In the genomic region with DNA sequence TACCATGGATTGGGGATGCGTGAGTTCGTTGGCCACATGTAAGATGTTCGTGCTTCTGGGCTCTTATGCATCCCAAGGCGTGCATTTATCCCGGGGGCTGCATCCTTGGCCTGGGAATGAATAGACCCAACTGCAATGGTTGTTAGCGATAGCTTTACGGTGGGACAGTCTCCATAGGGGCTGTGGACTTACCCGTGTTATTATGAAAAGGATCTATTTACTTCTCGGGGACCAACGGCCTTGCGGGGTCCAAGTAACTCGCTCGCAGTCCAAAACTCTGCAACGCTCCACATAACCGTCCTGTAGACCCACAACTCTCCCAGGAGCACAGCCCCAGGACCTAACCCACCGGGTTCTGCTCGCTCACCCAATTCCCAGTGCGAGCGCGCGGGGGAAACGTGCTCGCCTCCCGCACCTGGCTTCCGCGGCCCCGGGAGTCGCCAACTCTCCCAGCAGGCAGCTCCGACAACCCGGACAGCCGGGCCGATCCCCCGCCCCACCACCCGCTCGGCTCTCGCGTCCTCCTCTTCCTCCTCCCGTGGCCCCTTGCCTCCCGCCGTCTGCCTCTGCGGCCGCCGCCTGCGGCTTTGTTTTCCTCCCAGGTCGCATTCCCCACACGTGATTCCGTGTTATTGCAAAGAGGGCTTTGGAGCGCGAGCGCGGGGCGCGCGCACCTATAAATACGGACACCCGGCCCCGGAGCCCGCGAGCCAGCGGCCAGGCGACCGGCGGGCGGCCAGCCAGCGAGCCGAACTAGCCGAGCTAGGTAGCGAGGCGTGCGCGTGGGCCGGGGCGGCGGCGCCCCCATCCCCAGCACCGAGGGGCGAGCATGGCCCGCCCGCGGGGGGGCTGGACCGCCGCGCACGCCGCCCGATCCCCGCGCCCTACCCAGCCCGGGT, we compare ENCODE assay signal across 8 cellular contexts. TPM values are rescaled to one million over a fixed set of nuclear protein-coding genes. Genes with fewer than 3 reads are reported as not detected.
DNase-seq lines count a peak whose midpoint lies in the region; ATAC-seq, FAIRE-seq and TF ChIP-seq lines count a peak whose summit lies in the region.

A gene with protein sequence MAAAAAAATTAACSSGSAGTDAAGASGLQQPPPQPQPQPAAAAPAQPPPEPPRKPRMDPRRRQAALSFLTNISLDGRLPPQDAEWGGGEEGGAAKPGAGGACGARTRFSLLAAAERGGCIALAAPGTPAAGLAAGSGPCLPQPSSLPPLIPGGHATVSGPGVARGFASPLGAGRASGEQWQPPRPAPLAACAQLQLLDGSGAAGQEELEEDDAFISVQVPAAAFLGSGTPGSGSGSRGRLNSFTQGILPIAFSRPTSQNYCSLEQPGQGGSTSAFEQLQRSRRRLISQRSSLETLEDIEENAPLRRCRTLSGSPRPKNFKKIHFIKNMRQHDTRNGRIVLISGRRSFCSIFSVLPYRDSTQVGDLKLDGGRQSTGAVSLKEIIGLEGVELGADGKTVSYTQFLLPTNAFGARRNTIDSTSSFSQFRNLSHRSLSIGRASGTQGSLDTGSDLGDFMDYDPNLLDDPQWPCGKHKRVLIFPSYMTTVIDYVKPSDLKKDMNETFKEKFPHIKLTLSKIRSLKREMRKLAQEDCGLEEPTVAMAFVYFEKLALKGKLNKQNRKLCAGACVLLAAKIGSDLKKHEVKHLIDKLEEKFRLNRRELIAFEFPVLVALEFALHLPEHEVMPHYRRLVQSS (plus strand): TSS at position 706 of the 899 bp plus-strand sequence. CDS start 278 bp downstream, outside the sequence.

- H3K27me3 ChIP-seq in astrocyte (ENCODE audit: insufficient read depth, low read length) = no peaks in the 10 kb centered on the region

- H3K27ac ChIP-seq in 22Rv1 (peak within 1 kb of the TSS; percentile 90), astrocyte (ENCODE audit: low read depth, low read length) (peak within 1 kb of the TSS; percentile 21)

- no peaks in the 10 kb centered on the region for H3K36me3 ChIP-seq in astrocyte (ENCODE audit: insufficient read depth, low read length)

- peak within 1 kb of the TSS; percentile 97 for H3K4me2 ChIP-seq in astrocyte (ENCODE audit: low read length)

- H2AFZ ChIP-seq in astrocyte (ENCODE audit: low read depth, low read length) = peak within 1 kb of the TSS; percentile 79

- no peak for DNase-seq in GM12864 (ENCODE audit: low read depth)
- peak; percentile 52 for DNase-seq in RCC 7860 (ENCODE audit: low spot score)
- peak; percentile 43 for DNase-seq in astrocyte (ENCODE audit: low read depth)
- DNase-seq in hypothalamus (lab: John Stamatoyannopoulos, UW) = peak in 43 of 51 donors; percentile 2 to 79 (median 55)
- no peak for DNase-seq in pulmonary artery endothelial cell (ENCODE audit: low read depth, low spot score)
- DNase-seq in GM19238 (ENCODE audit: insufficient read length, low spot score) = no peak

- peak; percentile 25 for ATAC-seq in HG03108 (IDR thresholded peaks at IDR 0.05; ENCODE audit: unreplicated experiment)

- H3K79me2 ChIP-seq in astrocyte (ENCODE audit: insufficient read depth, low read length) = peaks cover 35% of the 10 kb centered on the region

- peak within 1 kb of the TSS; percentile 73 for H3K9ac ChIP-seq in astrocyte (ENCODE audit: low read length)

- no peak for FAIRE-seq in RCC 7860 (lab: Jason Lieb, UNC)
- FAIRE-seq in astrocyte (lab: Jason Lieb, UNC) = no peak

- peaks cover 11% of the 10 kb centered on the region for H3K4me1 Mint-ChIP-seq in astrocyte (ENCODE audit: low read depth, unreplicated experiment)

- no peaks in the 10 kb centered on the region for H3K27me3 Mint-ChIP-seq in astrocyte (ENCODE audit: low read depth, unreplicated experiment)

- H3K9me3 ChIP-seq in astrocyte (ENCODE audit: insufficient read depth, low read depth, low read length) = no peaks in the 10 kb centered on the region

- peaks cover 5% of the 10 kb centered on the region for H3K36me3 Mint-ChIP-seq in astrocyte (ENCODE audit: low read depth, unreplicated experiment)

- no peak for TF ChIP-seq CTCF in 22Rv1 (IDR thresholded peaks at IDR 0.05)
- no peak for TF ChIP-seq CTCF in GM12864 (IDR thresholded peaks at IDR 0.05; ENCODE audit: low read depth, low read length, missing control alignments)
- no peak for TF ChIP-seq CTCF in astrocyte (IDR thresholded peaks at IDR 0.05; ENCODE audit: insufficient read depth, low read depth, low read length)

- H3K27ac Mint-ChIP-seq in astrocyte (ENCODE audit: unreplicated experiment) = peak within 1 kb of the TSS; percentile 83

- peaks cover 31% of the 10 kb centered on the region for H3K4me1 ChIP-seq in astrocyte (ENCODE audit: insufficient read depth, low read length)

- H3K4me3 Mint-ChIP-seq in astrocyte (ENCODE audit: unreplicated experiment) = peak within 1 kb of the TSS; percentile 91

- peak within 1 kb of the TSS; percentile 70 for H3K4me3 ChIP-seq in GM12864 (ENCODE audit: low read depth, low read length)
- H3K4me3 ChIP-seq in astrocyte (ENCODE audit: insufficient read depth, low read depth, low read length) = peak within 1 kb of the TSS; percentile 70

- H3K9me3 Mint-ChIP-seq in astrocyte (ENCODE audit: unreplicated experiment) = no peaks in the 10 kb centered on the region

- peaks cover 32% of the 10 kb centered on the region for H4K20me1 ChIP-seq in astrocyte (ENCODE audit: insufficient read depth, low read length)

RNA-seq across cellular contexts. Expression of the gene that starts here (rescaled TPM):
- total RNA-seq in astrocyte (12.2 and 14.5 TPM in 2 replicates), pulmonary artery endothelial cell (17.0 and 28.5 TPM in 2 replicates)

Comparison
In these comparisons a context has a peak if more than half of its experiments do, and no peak if none do; other contexts are left out.
1. DNase-seq: peak in RCC 7860 (single experiment), astrocyte (single experiment) and hypothalamus (43 of 51); none in GM12864 (single experiment), pulmonary artery endothelial cell (single experiment) and GM19238 (single experiment).